7 cellular contexts compared by ENCODE assay signal in genomic region chr10:91198781-91199180, GRCh38. TPM values are rescaled to one million over a fixed set of nuclear protein-coding genes. Genes with fewer than 3 reads are reported as not detected.
DNase-seq lines count a peak whose midpoint lies in the region; ATAC-seq and TF ChIP-seq lines count a peak whose summit lies in the region.

No MANE protein-coding gene starts in this region.

- intact Hi-C loops in stomach (cut with DNase I; ENCODE audit: low total_unique reads) = no loop called here

- DNase-seq in Peyer's patch = no peak
- DNase-seq in fibroblast of pulmonary artery (ENCODE audit: low read depth) = peak; percentile 87
- DNase-seq in stomach = no peak
- no peak for DNase-seq in inferior parietal cortex (ENCODE audit: extremely low spot score)
- no peak for DNase-seq in cortex of kidney (lab: John Stamatoyannopoulos, UW)

- no peaks in the 10 kb centered on the region for H3K9me3 ChIP-seq in Peyer's patch
- H3K9me3 ChIP-seq in stomach = no peaks in the 10 kb centered on the region

- TF ChIP-seq EP300 in stomach (IDR thresholded peaks at IDR 0.05) = no peak

- H3K4me3 ChIP-seq in Peyer's patch (peak overlapping the region in 1 of 4 donors; percentile 2), fibroblast of pulmonary artery (replicated peaks; ENCODE audit: low read depth, low read length) (peak overlapping the region; percentile 4), stomach (no peak overlapping the region)

- peak overlapping the region; percentile 26 to 84 (median 73) for H3K27ac ChIP-seq in Peyer's patch
- peak overlapping the region in 3 of 5 donors; percentile 24 to 71 (median 53) for H3K27ac ChIP-seq in stomach

- ATAC-seq in GM18867 (IDR thresholded peaks at IDR 0.05; ENCODE audit: unreplicated experiment) (peak; percentile 91), HG02759 (IDR thresholded peaks at IDR 0.05; ENCODE audit: unreplicated experiment) (peak; percentile 56)

- H3K4me1 ChIP-seq in Peyer's patch = peaks cover 0 to 30% (median 17%) of the 10 kb centered on the region in 4 donors
- H3K4me1 ChIP-seq in stomach = peaks cover 4 to 50% (median 34%) of the 10 kb centered on the region in 4 donors

- H3K27me3 ChIP-seq in Peyer's patch (no peaks in the 10 kb centered on the region), stomach (no peaks in the 10 kb centered on the region)

- TF ChIP-seq POLR2A in Peyer's patch (IDR thresholded peaks at IDR 0.05) = no peak
- TF ChIP-seq POLR2A in stomach (IDR thresholded peaks at IDR 0.05) = no peak

- no peaks in the 10 kb centered on the region for H3K36me3 ChIP-seq in Peyer's patch
- no peaks in the 10 kb centered on the region for H3K36me3 ChIP-seq in stomach

- TF ChIP-seq CTCF in Peyer's patch (IDR thresholded peaks at IDR 0.05) (no peak), fibroblast of pulmonary artery (IDR thresholded peaks at IDR 0.05; ENCODE audit: low read length, missing control alignments) (no peak), stomach (IDR thresholded peaks at IDR 0.05) (no peak)

- 45 to 77% (median 71%) methylated on average over 1 of the region's 1 CpG for WGBS in stomach, 5 donors

RNA-seq across cellular contexts. Expression of gene PCGF5, which starts 21.7 kb away (rescaled TPM):
- total RNA-seq in Peyer's patch (10 to 100 TPM; 45.4 to 68.1 (median 49.8) TPM), stomach (10 to 100 TPM; 10.7 to 78.2 (median 57.6) TPM)
- 10 to 100 TPM; 19.8 to 35.4 (median 32.1) TPM for polyA plus RNA-seq in stomach
